Comparison of ENCODE assay signal across 1 cellular context in genomic region chr21:28754862-28755261, GRCh38.
TF ChIP-seq lines count a peak whose summit lies in the region.

No MANE protein-coding gene starts in this region.

TF ChIP-seq in IMR-90, 13 proteins besides CTCF, POLR2A, EP300 and RAD21:
- TF ChIP-seq NFE2L2 (IDR thresholded peaks at IDR 0.05; ENCODE audit: low read depth, low read length) (no peak), MXI1 (IDR thresholded peaks at IDR 0.05; ENCODE audit: borderline replicate concordance, low read depth, low read length) (no peak), CHD1 (IDR thresholded peaks at IDR 0.05; ENCODE audit: low read depth, low read length) (no peak), SMC3 (IDR thresholded peaks at IDR 0.05; ENCODE audit: low read depth, low read length) (no peak), MAFK (IDR thresholded peaks at IDR 0.05; ENCODE audit: low read depth, low read length) (no peak), FOS (IDR thresholded peaks at IDR 0.05; ENCODE audit: low read depth, low read length) (no peak), CEBPB (IDR thresholded peaks at IDR 0.05; ENCODE audit: low read depth, low read length) (no peak), RCOR1 (IDR thresholded peaks at IDR 0.05; ENCODE audit: insufficient replicate concordance, low read length) (no peak), BHLHE40 (IDR thresholded peaks at IDR 0.05; ENCODE audit: low read depth, low read length) (no peak)
- TF ChIP-seq, protein P1, sequence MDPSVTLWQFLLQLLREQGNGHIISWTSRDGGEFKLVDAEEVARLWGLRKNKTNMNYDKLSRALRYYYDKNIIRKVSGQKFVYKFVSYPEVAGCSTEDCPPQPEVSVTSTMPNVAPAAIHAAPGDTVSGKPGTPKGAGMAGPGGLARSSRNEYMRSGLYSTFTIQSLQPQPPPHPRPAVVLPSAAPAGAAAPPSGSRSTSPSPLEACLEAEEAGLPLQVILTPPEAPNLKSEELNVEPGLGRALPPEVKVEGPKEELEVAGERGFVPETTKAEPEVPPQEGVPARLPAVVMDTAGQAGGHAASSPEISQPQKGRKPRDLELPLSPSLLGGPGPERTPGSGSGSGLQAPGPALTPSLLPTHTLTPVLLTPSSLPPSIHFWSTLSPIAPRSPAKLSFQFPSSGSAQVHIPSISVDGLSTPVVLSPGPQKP (IDR thresholded peaks at IDR 0.05; ENCODE audit: borderline replicate concordance, low read depth, low read length), result no peak
- TF ChIP-seq, protein P2, sequence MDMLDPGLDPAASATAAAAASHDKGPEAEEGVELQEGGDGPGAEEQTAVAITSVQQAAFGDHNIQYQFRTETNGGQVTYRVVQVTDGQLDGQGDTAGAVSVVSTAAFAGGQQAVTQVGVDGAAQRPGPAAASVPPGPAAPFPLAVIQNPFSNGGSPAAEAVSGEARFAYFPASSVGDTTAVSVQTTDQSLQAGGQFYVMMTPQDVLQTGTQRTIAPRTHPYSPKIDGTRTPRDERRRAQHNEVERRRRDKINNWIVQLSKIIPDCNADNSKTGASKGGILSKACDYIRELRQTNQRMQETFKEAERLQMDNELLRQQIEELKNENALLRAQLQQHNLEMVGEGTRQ (IDR thresholded peaks at IDR 0.05; ENCODE audit: low read depth, low read length), result no peak
TF ChIP-seq in IMR-90: peak in this region for 0.
